9 cellular contexts compared by ENCODE assay signal in genomic region chr4:163663454-163664225, GRCh38.
DNase-seq lines count a peak whose midpoint lies in the region; ATAC-seq, FAIRE-seq and TF ChIP-seq lines count a peak whose summit lies in the region.
"Had no signal": no experiment of that assay in that cellular context is flagged by ENCODE, and none has a peak within 500 bp of the region (broad histone marks: within the 10 kb centered on the region; RNA-seq: fewer than 3 reads in every experiment).

No MANE protein-coding gene starts in this region.

- ATAC-seq in GM18520 (IDR thresholded peaks at IDR 0.05; ENCODE audit: unreplicated experiment) = peak; percentile 59
- ATAC-seq in GM21529 (IDR thresholded peaks at IDR 0.05; ENCODE audit: unreplicated experiment) = peak; percentile 80
- peak; percentile 85 for ATAC-seq in HG03342 (IDR thresholded peaks at IDR 0.05; ENCODE audit: unreplicated experiment)
- ATAC-seq: SK-N-SH treated with all-trans-retinoic acid at 6 μM for 48 hours had no signal

- no peak for TF ChIP-seq CTCF in D721Med (IDR thresholded peaks at IDR 0.05; ENCODE audit: insufficient read depth, missing control alignments)

- FAIRE-seq in D721Med (lab: Jason Lieb, UNC) = no peak

- DNase-seq in medulla oblongata (ENCODE audit: extremely low spot score) (peak; percentile 12), COLO829 (ENCODE audit: low spot score) (no peak), NCI-H187 treated with DMSO at 0.1 percent for 48 hours (lab: John Stamatoyannopoulos, UW) (no peak), NCI-H526 treated with DMSO at 0.1 percent for 48 hours (lab: John Stamatoyannopoulos, UW) (no peak), D721Med (ENCODE audit: insufficient read length, low spot score) (no peak)
